17 cellular contexts compared by ENCODE assay signal in the genomic region with DNA sequence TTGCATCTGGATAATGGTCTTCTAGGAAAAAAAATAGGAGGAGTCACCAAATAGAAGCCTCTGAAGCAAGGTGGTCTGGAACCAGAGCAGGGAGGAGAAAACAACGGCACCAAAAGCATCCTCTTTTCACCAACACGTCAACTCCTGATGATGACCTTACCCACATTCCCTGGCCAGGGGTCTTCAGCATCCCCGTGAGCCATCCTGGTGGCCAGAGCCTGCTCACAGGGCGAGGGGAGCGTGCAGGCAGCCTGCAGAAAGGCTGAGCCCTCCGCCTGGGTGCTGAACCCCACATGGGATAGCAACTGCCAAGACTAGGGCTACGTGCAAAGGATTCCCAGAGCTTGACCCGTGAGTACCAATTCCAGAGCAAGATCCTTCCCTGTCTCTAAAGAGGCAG.
"Had no signal": no experiment of that assay in that cellular context is flagged by ENCODE, and none has a peak within 500 bp of the region (broad histone marks: within the 10 kb centered on the region; RNA-seq: fewer than 3 reads in every experiment).

No MANE protein-coding gene starts in this region.

- H3K4me2 ChIP-seq: hepatocyte had no signal

- H3K4me3 ChIP-seq: colonic mucosa, gastroesophageal sphincter, hepatocyte, lower lobe of right lung, thoracic aorta had no signal

- H3K27me3 ChIP-seq: colonic mucosa, gastroesophageal sphincter, hepatocyte had no signal

- H3K27ac Mint-ChIP-seq: activated CD4-positive, alpha-beta T cell treated with anti-CD3 and anti-CD28 coated beads, Interleukin-2, amount 10 ng/mL, durations not matched to agents 7 days and 5 days; activated naive CD4-positive, alpha-beta T cell treated with anti-CD3 and anti-CD28 coated beads for 36 hours; naive B cell; stimulated activated naive CD8-positive, alpha-beta T cell treated with anti-CD3 and anti-CD28 coated beads, Interleukin-15, Interleukin-2, amounts not matched to agents 100 ng/mL and 50 ng/mL, for 24 hours had no signal

- H2AFZ ChIP-seq: hepatocyte had no signal

- H3K4me1 ChIP-seq: colonic mucosa had no signal

- H3K36me3 ChIP-seq: colonic mucosa, gastroesophageal sphincter, lower lobe of right lung, thoracic aorta, WERI-Rb-1 had no signal

- DNase-seq: activated CD4-positive, alpha-beta T cell treated with anti-CD3 and anti-CD28 coated beads, Interleukin-2, amount 10 ng/mL, durations not matched to agents 7 days and 5 days; activated naive CD4-positive, alpha-beta T cell treated with anti-CD3 and anti-CD28 coated beads for 36 hours; caudate nucleus; effector CD8-positive, alpha-beta T cell; kidney glomerular epithelial cell; lower lobe of right lung; midbrain; naive B cell; nucleus accumbens; stimulated activated CD4-positive, alpha-beta T cell treated with anti-CD3 and anti-CD28 coated beads, Interleukin-12 subunit alpha, Interleukin-12 subunit beta, amount 100 ng/mL, for 4 hours; T-helper 1 cell; WERI-Rb-1 had no signal

- H3K4me3 Mint-ChIP-seq: activated CD4-positive, alpha-beta T cell treated with anti-CD3 and anti-CD28 coated beads, Interleukin-2, amount 10 ng/mL, durations not matched to agents 7 days and 5 days; activated naive CD4-positive, alpha-beta T cell treated with anti-CD3 and anti-CD28 coated beads for 36 hours; naive B cell; stimulated activated naive CD8-positive, alpha-beta T cell treated with anti-CD3 and anti-CD28 coated beads, Interleukin-15, Interleukin-2, amounts not matched to agents 100 ng/mL and 50 ng/mL, for 24 hours had no signal

- H3K9me3 Mint-ChIP-seq: activated naive CD4-positive, alpha-beta T cell treated with anti-CD3 and anti-CD28 coated beads for 36 hours had no signal

- H3K4me1 Mint-ChIP-seq: activated CD4-positive, alpha-beta T cell treated with anti-CD3 and anti-CD28 coated beads, Interleukin-2, amount 10 ng/mL, durations not matched to agents 7 days and 5 days; naive B cell had no signal

- H3K27ac ChIP-seq: colonic mucosa, gastroesophageal sphincter, hepatocyte, lower lobe of right lung, thoracic aorta, WERI-Rb-1 had no signal

- H3K36me3 Mint-ChIP-seq: naive B cell had no signal

- H3K79me2 ChIP-seq: hepatocyte had no signal

- ATAC-seq: gastroesophageal sphincter, lower lobe of right lung had no signal

- H3K9me3 ChIP-seq: colonic mucosa, thoracic aorta had no signal

- H3K27me3 Mint-ChIP-seq: stimulated activated naive CD8-positive, alpha-beta T cell treated with anti-CD3 and anti-CD28 coated beads, Interleukin-15, Interleukin-2, amounts not matched to agents 100 ng/mL and 50 ng/mL, for 24 hours had no signal
